ENCODE assay signal across 22 cellular contexts in genomic region chr1:94306521-94306920, GRCh38.
"Had no signal": no experiment of that assay in that cellular context is flagged by ENCODE, and none has a peak within 500 bp of the region (broad histone marks: within the 10 kb centered on the region; RNA-seq: fewer than 3 reads in every experiment).

No MANE protein-coding gene starts in this region.

- H3K4me3 ChIP-seq: K562, PC-9, Peyer's patch, SJCRH30 had no signal

- H2AFZ ChIP-seq: PC-9 had no signal

- H3K27ac ChIP-seq: HL-60, KMS-11, PC-9, Peyer's patch, SJCRH30 had no signal

- H3K36me3 Mint-ChIP-seq: IgD-negative memory B cell had no signal

- DNase-seq: Kasumi-1, MM.1S, NCI-H1092 treated with DMSO at 0.1 percent for 48 hours, NCI-H1436, NCI-H187, NCI-H2029, NCI-H2081 treated with DMSO at 0.1 percent for 48 hours, NCI-H2171 treated with DMSO at 0.1 percent for 48 hours, NCI-H345, NCI-H446 treated with DMSO at 0.1 percent for 48 hours, NCI-H524, NCI-H526 treated with DMSO at 0.1 percent for 48 hours, NCI-H774, PC-9, Peyer's patch, SHP77 treated with DMSO at 0.1 percent for 48 hours, SJCRH30 had no signal

- H3K36me3 ChIP-seq: Peyer's patch, SJCRH30 had no signal

- H3K4me2 ChIP-seq: KMS-11, PC-9 had no signal

- H3K4me1 ChIP-seq: Peyer's patch, SJCRH30 had no signal

- H3K4me3 Mint-ChIP-seq: IgD-negative memory B cell had no signal

- H3K27ac Mint-ChIP-seq: IgD-negative memory B cell had no signal

- ATAC-seq: K562, Right ventricle myocardium inferior had no signal

- H3K27me3 ChIP-seq: Peyer's patch, SJCRH30 had no signal

- H3K4me1 Mint-ChIP-seq: IgD-negative memory B cell had no signal
